ENCODE assay signal across 1 cellular context in the genomic region with DNA sequence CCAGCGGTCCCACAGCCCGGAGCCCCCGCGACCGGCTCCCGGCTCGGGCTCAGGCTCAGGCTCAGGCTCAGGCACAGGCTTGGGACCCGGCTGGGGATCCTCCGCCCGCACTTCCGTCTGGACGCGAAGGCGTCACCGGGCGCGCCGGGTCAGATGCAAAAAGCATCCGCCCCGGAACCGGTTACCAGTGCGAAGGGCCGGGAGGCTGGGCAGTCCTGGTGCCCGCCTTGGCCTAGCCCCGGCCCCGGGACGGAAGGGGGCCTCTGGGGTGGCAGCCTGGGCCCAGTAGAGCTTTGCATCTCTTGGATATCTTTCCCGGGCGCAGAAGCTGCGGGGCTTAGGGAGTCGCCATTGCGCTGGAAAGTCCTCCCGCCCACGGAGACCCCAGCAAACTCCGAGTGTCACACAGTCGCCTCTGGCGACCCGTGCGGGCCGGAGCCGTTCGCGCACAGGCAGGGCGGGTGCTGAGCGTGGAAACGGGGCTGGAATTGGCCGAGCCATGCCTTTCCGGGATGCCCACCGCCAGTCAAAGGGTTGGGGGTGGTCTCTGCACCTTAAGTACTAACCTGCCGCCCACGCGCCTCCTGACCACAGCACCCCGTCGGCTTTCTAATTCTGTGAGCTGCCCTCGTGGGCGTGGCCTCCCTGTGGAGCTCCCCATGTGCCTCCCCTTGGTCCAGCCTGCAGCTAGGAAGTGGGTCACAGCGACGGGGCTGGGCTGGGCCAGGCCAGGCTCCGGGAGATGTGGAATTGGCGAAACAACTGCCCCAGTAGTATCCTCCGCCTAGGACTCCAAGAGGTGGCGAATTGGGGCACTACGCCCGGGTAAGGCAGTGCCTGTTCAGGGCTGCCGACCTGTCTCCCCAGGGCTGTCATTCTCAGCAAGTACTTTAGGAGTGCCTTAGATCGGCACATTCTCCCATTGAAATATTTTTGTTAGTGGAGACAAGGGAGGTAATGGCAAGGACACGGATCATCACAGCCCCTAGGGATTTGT.
TF ChIP-seq lines count a peak whose summit lies in the region.

Gene TMEM9B (minus strand): TSS at position 119 of the 997 bp plus-strand sequence. CDS start 129 bp downstream, outside the sequence.

TF ChIP-seq in K562, 482 proteins besides CTCF, POLR2A, EP300 and RAD21 (continued from another document):
- TF ChIP-seq FOXA3 (CRISPR knock-in tag; conservative IDR thresholded peaks at IDR 0.05 in 1 of 2, IDR thresholded peaks at IDR 0.05 in 1 of 2) (0 out of 4 replicates have a peak, but pooled peaks of 1 of the 2 experiments have one; percentile 14), CBFB (CRISPR knock-in tag; IDR thresholded peaks at IDR 0.05) (peak; percentile 73; the same call in 1 of the 2 replicates)
